12 cellular contexts compared by ENCODE assay signal in the genomic region with DNA sequence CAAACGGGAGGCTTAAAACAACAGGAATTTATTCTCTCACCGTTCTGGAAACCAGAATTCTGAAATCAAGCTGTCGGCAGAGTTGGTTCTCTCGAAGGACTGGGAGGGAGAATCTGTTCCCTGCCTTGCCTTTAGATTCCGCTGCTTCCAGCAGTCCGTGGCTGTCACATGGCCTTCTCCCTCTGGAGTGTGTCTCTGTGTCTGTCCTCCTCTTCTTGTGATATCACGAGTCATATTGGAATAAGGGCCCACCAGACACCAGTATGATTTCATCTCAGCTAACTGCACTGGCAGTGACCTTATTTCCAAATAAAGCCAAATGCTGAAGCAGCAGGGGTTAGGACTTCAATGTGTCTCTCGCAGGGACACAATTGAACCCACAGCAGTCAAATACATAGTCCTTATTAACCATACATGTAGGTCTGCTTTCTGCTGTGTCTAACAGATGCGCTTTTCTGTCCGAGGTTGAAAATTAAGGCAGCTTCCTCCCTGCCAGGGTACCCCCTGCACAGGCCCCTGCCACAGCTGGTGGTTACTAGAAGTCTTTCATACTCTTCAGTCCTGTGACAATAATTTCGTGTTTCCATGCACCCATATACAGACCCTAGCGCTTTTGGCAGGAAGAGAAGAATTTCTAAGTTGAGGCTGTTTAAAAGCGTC.
DNase-seq lines count a peak whose midpoint lies in the region; TF ChIP-seq lines count a peak whose summit lies in the region.
"Had no signal": no experiment of that assay in that cellular context is flagged by ENCODE, and none has a peak within 500 bp of the region (broad histone marks: within the 10 kb centered on the region; RNA-seq: fewer than 3 reads in every experiment).

No MANE protein-coding gene starts in this region.

- no peak for TF ChIP-seq CTCF in Loucy (conservative IDR thresholded peaks at IDR 0.05; ENCODE audit: low read length)
- no peak for TF ChIP-seq CTCF in hepatocyte (IDR thresholded peaks at IDR 0.05; ENCODE audit: poor library complexity)
- TF ChIP-seq CTCF in stomach (IDR thresholded peaks at IDR 0.05), result no peak

- H3K4me2 ChIP-seq in Loucy (ENCODE audit: low read depth, low read length, poor library complexity, severe bottlenecking) (peak overlapping the region; percentile 45), hepatocyte (peak overlapping the region; percentile 23)

- DNase-seq in SHP77 treated with DMSO at 0.1 percent for 48 hours (lab: John Stamatoyannopoulos, UW) (peak; percentile 26), hepatocyte (ENCODE audit: low spot score) (no peak), stomach (no peak), hepatic stellate cell (ENCODE audit: low spot score) (no peak), T1000 (lab: John Stamatoyannopoulos, UW) (no peak), SW480 (ENCODE audit: low spot score) (no peak)
- DNase-seq: activated CD4-positive, alpha-beta T cell treated with anti-CD3 and anti-CD28 coated beads, Interleukin-2, amount 10 ng/mL, durations not matched to agents 7 days and 5 days; CD8-positive, alpha-beta T cell; naive B cell; NCI-H774; stimulated activated CD4-positive, alpha-beta T cell treated with anti-CD3 and anti-CD28 coated beads, Interleukin-15, amount 100 ng/mL, for 24 hours had no signal

- H3K27me3 ChIP-seq in Loucy (ENCODE audit: insufficient read depth, low read length, poor library complexity, severe bottlenecking) (no peaks in the 10 kb centered on the region), hepatocyte (no peaks in the 10 kb centered on the region), stomach (no peaks in the 10 kb centered on the region)

- no peak for TF ChIP-seq POLR2A in stomach (IDR thresholded peaks at IDR 0.05)

- TF ChIP-seq EP300 in stomach (IDR thresholded peaks at IDR 0.05), result no peak

- H3K4me1 ChIP-seq in Loucy (ENCODE audit: insufficient read depth, low read length, poor library complexity, severe bottlenecking) (peaks cover 77% of the 10 kb centered on the region), hepatocyte (ENCODE audit: insufficient read depth) (peaks cover 58% of the 10 kb centered on the region), stomach (peaks cover 34 to 83% (median 54%) of the 10 kb centered on the region in 4 donors)

- H3K4me3 ChIP-seq in Loucy (ENCODE audit: low read length, poor library complexity, severe bottlenecking) (no peak overlapping the region), hepatocyte (no peak overlapping the region), stomach (no peak overlapping the region)

- intact Hi-C loops in stomach (cut with DNase I; ENCODE audit: low total_unique reads), result no loop called here

- WGBS in hepatocyte (ENCODE audit: low lambda C conversion rate, missing lambda C conversion rate), result 46% methylated on average over 13 of the region's 13 CpGs
- WGBS in stomach, 5 donors, result 58 to 78% (median 72%) methylated on average over 13 of the region's 13 CpGs

- H3K9ac ChIP-seq in Loucy (ENCODE audit: low read depth, low read length, poor library complexity, severe bottlenecking), result peak overlapping the region; percentile 65

- H4K20me1 ChIP-seq in Loucy (ENCODE audit: insufficient read depth, low read length, poor library complexity, severe bottlenecking), result no peaks in the 10 kb centered on the region
- H4K20me1 ChIP-seq in hepatocyte (ENCODE audit: insufficient read depth, poor library complexity, severe bottlenecking), result no peaks in the 10 kb centered on the region

- no peaks in the 10 kb centered on the region for H3K36me3 ChIP-seq in Loucy (ENCODE audit: insufficient read depth, low read length)
- no peaks in the 10 kb centered on the region for H3K36me3 ChIP-seq in hepatocyte (replicated peaks; ENCODE audit: insufficient read depth, low read depth)
- H3K36me3 ChIP-seq in stomach, result no peaks in the 10 kb centered on the region

- H3F3A ChIP-seq in Loucy (ENCODE audit: low read depth), result no peaks in the 10 kb centered on the region

- H2AFZ ChIP-seq in Loucy (ENCODE audit: low read length), result no peak overlapping the region
- no peak overlapping the region for H2AFZ ChIP-seq in hepatocyte

- H3K9me2 ChIP-seq in Loucy (replicated peaks; ENCODE audit: low read depth, low read length), result no peaks in the 10 kb centered on the region
- no peaks in the 10 kb centered on the region for H3K9me2 ChIP-seq in hepatocyte (replicated peaks; ENCODE audit: insufficient read depth)

- H3K9me3 ChIP-seq in Loucy (ENCODE audit: insufficient read depth, low read depth, low read length) (no peaks in the 10 kb centered on the region), hepatocyte (ENCODE audit: low read depth) (no peaks in the 10 kb centered on the region), stomach (no peaks in the 10 kb centered on the region)

- H3K27ac ChIP-seq in hepatocyte (peak overlapping the region; percentile 91), stomach (peak overlapping the region in 4 of 5 donors; percentile 10 to 80 (median 28))

- H3K79me2 ChIP-seq in Loucy (ENCODE audit: insufficient read depth, low read length), result no peaks in the 10 kb centered on the region
- no peaks in the 10 kb centered on the region for H3K79me2 ChIP-seq in hepatocyte
